9 cellular contexts compared by ENCODE assay signal in the genomic region with DNA sequence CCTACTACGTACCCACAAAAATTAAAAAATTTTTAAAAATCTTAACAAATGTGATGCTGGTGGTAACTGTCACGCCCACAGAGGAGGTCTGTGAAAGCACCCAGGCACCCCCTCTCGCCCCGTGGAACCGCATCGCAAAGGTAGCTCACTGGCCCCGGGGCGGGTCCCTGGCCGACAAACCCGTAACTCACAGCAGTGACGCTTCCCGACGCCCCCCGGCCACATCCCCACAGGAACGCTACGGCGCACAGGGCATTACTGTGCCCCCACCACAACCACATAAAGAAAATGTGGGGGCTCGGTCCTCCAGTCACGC. TPM values are rescaled to one million over a fixed set of nuclear protein-coding genes. Genes with fewer than 3 reads are reported as not detected.
DNase-seq lines count a peak whose midpoint lies in the region; ATAC-seq and TF ChIP-seq lines count a peak whose summit lies in the region.
"Had no signal": no experiment of that assay in that cellular context is flagged by ENCODE, and none has a peak within 500 bp of the region (broad histone marks: within the 10 kb centered on the region; RNA-seq: fewer than 3 reads in every experiment).

No MANE protein-coding gene starts in this region.

- ATAC-seq in CD8-positive, alpha-beta T cell, result peak; percentile 19
- ATAC-seq in HG02870 (IDR thresholded peaks at IDR 0.05; ENCODE audit: unreplicated experiment), result peak; percentile 10
- ATAC-seq in WTC11, result no peak
- peak; percentile 3 for ATAC-seq in omental fat pad (ENCODE audit: low FRiP score)
- ATAC-seq in GM19023 (IDR thresholded peaks at IDR 0.05; ENCODE audit: unreplicated experiment), result no peak

- H3K27ac ChIP-seq in CD8-positive, alpha-beta T cell (ENCODE audit: low read depth, low read length), result peak overlapping the region; percentile 69
- peak overlapping the region; percentile 60 for H3K27ac ChIP-seq in epithelial cell of prostate

- DNase-seq in CD8-positive, alpha-beta T cell, result peak in 3 of 7 experiments; percentile 5 to 57 (median 34)
- no peak for DNase-seq in WTC11 (ENCODE audit: low spot score)
- no peak for DNase-seq in epithelial cell of prostate (ENCODE audit: low read depth, low spot score)
- DNase-seq in omental fat pad (ENCODE audit: low spot score), result no peak
- no peak for DNase-seq in NCI-H187 treated with DMSO at 0.1 percent for 48 hours (lab: John Stamatoyannopoulos, UW)
- DNase-seq in KG1 (lab: John Stamatoyannopoulos, UW), result no peak

- peak overlapping the region; percentile 78 for H3K27ac Mint-ChIP-seq in CD8-positive, alpha-beta T cell
- peak overlapping the region; percentile 95 for H3K27ac Mint-ChIP-seq in WTC11

- H3K4me3 Mint-ChIP-seq in CD8-positive, alpha-beta T cell, result peak overlapping the region; percentile 91
- H3K4me3 Mint-ChIP-seq in WTC11, result peak overlapping the region; percentile 93

- intact Hi-C loops in CD8-positive, alpha-beta T cell (cut with DNase I, micrococcal nuclease), result loop anchor here (1.0 to 10.0 kb wide), 10 partner anchors 34 to 462 kb away; a partner anchor contains a TSS

- H3K9me3 ChIP-seq in CD8-positive, alpha-beta T cell (ENCODE audit: low read length), result no peaks in the 10 kb centered on the region

- peaks cover 9% of the 10 kb centered on the region for H3K36me3 ChIP-seq in CD8-positive, alpha-beta T cell (ENCODE audit: insufficient read depth, low read length)

- POLR2A ChIA-PET in CD8-positive, alpha-beta T cell (lab: Charles Lee), result interaction anchor here (0.9 to 2.4 kb wide), 14 partner anchors 11 to 462 kb away, joined by 3 to 39 read pairs (median 7); a partner anchor contains a TSS
- POLR2A ChIA-PET in WTC11 (lab: Charles Lee), result interaction anchor here (0.8 to 2.0 kb wide), 6 partner anchors 13 to 204 kb away, joined by 3 to 11 read pairs (median 6); a partner anchor contains a TSS

- no peak for TF ChIP-seq CTCF in CD8-positive, alpha-beta T cell (IDR thresholded peaks at IDR 0.05)
- TF ChIP-seq CTCF in WTC11 (IDR thresholded peaks at IDR 0.05) (no peak), omental fat pad (IDR thresholded peaks at IDR 0.05) (no peak)

- peaks cover 13% of the 10 kb centered on the region for H3K4me1 ChIP-seq in CD8-positive, alpha-beta T cell (ENCODE audit: insufficient read depth, low read length)

- H3K4me1 Mint-ChIP-seq in CD8-positive, alpha-beta T cell (ENCODE audit: low read depth), result peaks cover 17% of the 10 kb centered on the region
- H3K4me1 Mint-ChIP-seq in WTC11, result peaks cover 9% of the 10 kb centered on the region

- CTCF ChIA-PET in CD8-positive, alpha-beta T cell (lab: Charles Lee), result interaction anchor here (0.8 to 2.0 kb wide), 6 partner anchors 10 to 110 kb away, joined by 3 to 8 read pairs (median 4); a partner anchor contains a TSS
- CTCF ChIA-PET in WTC11 (lab: Charles Lee), result interaction anchor here (0.5 to 3.1 kb wide), 17 partner anchors 11 to 418 kb away, joined by 3 to 26 read pairs (median 7); a partner anchor contains a TSS

- H3K9me3 Mint-ChIP-seq in CD8-positive, alpha-beta T cell, result no peaks in the 10 kb centered on the region
- no peaks in the 10 kb centered on the region for H3K9me3 Mint-ChIP-seq in WTC11

- peak overlapping the region; percentile 96 for H3K4me3 ChIP-seq in CD8-positive, alpha-beta T cell (ENCODE audit: low read depth, low read length)

- H3K27me3 ChIP-seq in CD8-positive, alpha-beta T cell (ENCODE audit: insufficient read depth, low read length), result no peaks in the 10 kb centered on the region

- no peaks in the 10 kb centered on the region for H3K27me3 Mint-ChIP-seq in CD8-positive, alpha-beta T cell (ENCODE audit: low read depth)
- H3K27me3 Mint-ChIP-seq in WTC11 (ENCODE audit: low read depth), result peaks cover 4% of the 10 kb centered on the region; the same call in 1 of the 2 replicates

- H3K36me3 Mint-ChIP-seq in CD8-positive, alpha-beta T cell, result peaks cover 20% of the 10 kb centered on the region
- H3K36me3 Mint-ChIP-seq in WTC11, result peaks cover 15% of the 10 kb centered on the region

TF ChIP-seq in WTC11, 78 proteins besides CTCF, POLR2A, EP300 and RAD21:
- TF ChIP-seq ZNF232 (CRISPR knock-in tag; IDR thresholded peaks at IDR 0.05) (no peak), SMAD4 (CRISPR knock-in tag; IDR thresholded peaks at IDR 0.05) (no peak)

RNA-seq across cellular contexts. Expression of a gene that starts 0.4 kb away (rescaled TPM):
- 10 to 100 TPM in 1 of 2 experiments, 1 to 10 TPM in 1; 8.6 to 11.8 TPM for total RNA-seq in CD8-positive, alpha-beta T cell
- total RNA-seq in WTC11 (2021) (28.6 to 35.6 TPM (median 31.5 TPM) in 3 replicates), omental fat pad (10 to 100 TPM; 12.6 to 24.1 (median 17.2) TPM)

RNA-seq across cellular contexts. Expression of a gene that starts 0.6 kb away (rescaled TPM):
- total RNA-seq in CD8-positive, alpha-beta T cell, result not detected
- total RNA-seq in WTC11 (2021), result 0.09 to 0.41 TPM (median 0.14 TPM) in 3 replicates
- total RNA-seq in omental fat pad, result 1 to 10 TPM in 2 of 4 donors, under 1 TPM in 2; 0.31 to 1.1 (median 0.87) TPM

RNA-seq across cellular contexts. Expression of a gene that starts 33.3 kb away (rescaled TPM):
- 10 to 100 TPM; 12.1 to 15.9 TPM for total RNA-seq in CD8-positive, alpha-beta T cell
- total RNA-seq in WTC11 (2021), result 14.3 to 19.9 TPM (median 15.5 TPM) in 3 replicates
- 10 to 100 TPM in 2 of 4 donors, 1 to 10 TPM in 2; 8.9 to 18.6 (median 10.9) TPM for total RNA-seq in omental fat pad

RNA-seq across cellular contexts. Expression of a gene that starts 40.3 kb away (rescaled TPM):
- 10 to 100 TPM; 72.9 to 76.5 TPM for total RNA-seq in CD8-positive, alpha-beta T cell
- total RNA-seq in WTC11 (2021), result 41.8 to 45.8 TPM (median 42.0 TPM) in 3 replicates
- 10 to 100 TPM; 12.4 to 26.8 (median 20.9) TPM for total RNA-seq in omental fat pad

RNA-seq across cellular contexts. Expression of a gene that starts 54.4 kb away (rescaled TPM):
- under 1 TPM in 1 of 2 experiments, not detected in 1; 0.72 TPM for total RNA-seq in CD8-positive, alpha-beta T cell
- not detected in 3 replicates for total RNA-seq in WTC11 (2021)
- not detected for total RNA-seq in omental fat pad
- total RNA-seq: pulmonary artery endothelial cell had no signal

Comparison
In these comparisons a context has a peak if more than half of its experiments do, and no peak if none do; other contexts are left out.
1. ATAC-seq: peak in CD8-positive, alpha-beta T cell (single experiment), HG02870 (single experiment) and omental fat pad (single experiment); none in WTC11 (single experiment) and GM19023 (single experiment).